11 cellular contexts compared by ENCODE assay signal in the genomic region with DNA sequence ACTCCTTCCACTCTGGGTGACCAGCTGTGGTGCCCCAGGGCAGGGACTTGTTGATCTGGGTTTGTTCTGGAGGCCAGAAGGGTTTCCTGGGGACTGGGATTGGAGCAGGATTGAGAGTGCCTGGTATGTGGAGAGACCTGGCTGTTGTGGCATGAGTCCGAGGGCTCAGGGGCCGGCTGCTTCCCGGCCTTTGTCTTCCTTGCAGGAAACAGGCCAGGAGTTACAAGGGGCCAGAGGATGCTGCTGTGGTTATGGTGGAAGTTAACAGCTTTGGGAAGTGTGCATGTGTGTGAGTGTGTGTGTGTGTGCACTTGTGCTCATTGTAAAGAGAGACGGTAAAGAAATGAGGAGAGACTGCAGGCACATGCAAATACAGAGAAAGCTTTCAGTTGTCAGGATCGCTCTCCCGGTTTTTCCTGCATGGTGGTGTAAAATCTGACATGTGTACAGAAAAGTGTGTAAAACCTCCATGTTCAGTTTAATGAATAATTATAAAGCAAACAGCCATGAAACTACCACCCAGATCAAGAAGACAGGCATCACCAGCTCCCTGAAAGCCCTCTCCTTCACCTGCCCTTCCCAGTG. TPM values are rescaled to one million over a fixed set of nuclear protein-coding genes. Genes with fewer than 3 reads are reported as not detected.
DNase-seq lines count a peak whose midpoint lies in the region; ATAC-seq and TF ChIP-seq lines count a peak whose summit lies in the region.
"Had no signal": no experiment of that assay in that cellular context is flagged by ENCODE, and none has a peak within 500 bp of the region (broad histone marks: within the 10 kb centered on the region; RNA-seq: fewer than 3 reads in every experiment).

No MANE protein-coding gene starts in this region.

- H3K4me3 ChIP-seq in right atrium auricular region: no peak overlapping the region
- no peak overlapping the region for H3K4me3 ChIP-seq in trophoblast cell (ENCODE audit: low read depth, low read length)
- H3K4me3 ChIP-seq: psoas muscle had no signal

- no peak overlapping the region for H3K9ac ChIP-seq in trophoblast cell (ENCODE audit: low read length)

- peak overlapping the region; percentile 67 for H4K91ac ChIP-seq in trophoblast cell (ENCODE audit: low read depth, low read length)

- no peak overlapping the region for H2AFZ ChIP-seq in trophoblast cell (ENCODE audit: insufficient read depth, low read length, poor library complexity)

- H3K36me3 ChIP-seq in right atrium auricular region: no peaks in the 10 kb centered on the region
- H3K36me3 ChIP-seq in trophoblast cell (ENCODE audit: control insufficient read depth in 1 of 2, insufficient read depth in 2 of 2, low read length in 2 of 2): peaks cover 0 to 3% of the 10 kb centered on the region in 2 experiments

- no CpG with 5 or more reads among the region's 6 CpGs for WGBS in trophoblast cell (ENCODE audit: extremely low coverage, insufficient coverage, insufficient read length)

- H2BK5ac ChIP-seq in trophoblast cell (ENCODE audit: low read depth, low read length, poor library complexity): peak overlapping the region; percentile 41

- no peak overlapping the region for H2AK5ac ChIP-seq in trophoblast cell (ENCODE audit: low read length)

- H3K4me2 ChIP-seq in trophoblast cell (ENCODE audit: low read length): peak overlapping the region; percentile 45

- peaks cover 23% of the 10 kb centered on the region for H3K79me1 ChIP-seq in trophoblast cell (ENCODE audit: low read length)

- H3K9me3 ChIP-seq in right atrium auricular region (no peaks in the 10 kb centered on the region), trophoblast cell (ENCODE audit: insufficient read depth, low read depth, low read length) (no peaks in the 10 kb centered on the region)
- H3K9me3 ChIP-seq: psoas muscle had no signal

- no peak overlapping the region for H4K8ac ChIP-seq in trophoblast cell (ENCODE audit: low read depth, low read length)

- no peaks in the 10 kb centered on the region for H3K27me3 ChIP-seq in right atrium auricular region
- H3K27me3 ChIP-seq in trophoblast cell (ENCODE audit: insufficient read depth, low read length): no peaks in the 10 kb centered on the region

- H2BK12ac ChIP-seq in trophoblast cell (ENCODE audit: low read length): no peak overlapping the region

- no peak overlapping the region for H3K4ac ChIP-seq in trophoblast cell (ENCODE audit: low read depth, low read length)

- H3K27ac ChIP-seq in right atrium auricular region: peak overlapping the region; percentile 75 to 77
- peak overlapping the region; percentile 65 for H3K27ac ChIP-seq in trophoblast cell (ENCODE audit: low read depth, low read length)
- H3K27ac ChIP-seq: psoas muscle had no signal

- DNase-seq in GDM1 (lab: John Stamatoyannopoulos, UW): peak; percentile 29
- DNase-seq in astrocyte of the hippocampus (ENCODE audit: low read depth, low spot score): peak; percentile 52
- DNase-seq in right atrium auricular region (ENCODE audit: low spot score): no peak
- DNase-seq in trophoblast cell: peak; percentile 61 to 64
- DNase-seq in COLO829 (ENCODE audit: low spot score): no peak
- no peak for DNase-seq in DMS114 treated with DMSO at 0.1 percent for 48 hours (lab: John Stamatoyannopoulos, UW; ENCODE audit: unreplicated experiment)
- no peak for DNase-seq in DMS 273 (lab: John Stamatoyannopoulos, UW; ENCODE audit: unreplicated experiment)
- DNase-seq: activated T-cell treated with anti-CD3 and anti-CD28 coated beads, Interleukin-2, amount 50 U/mL, for 1 hour; psoas muscle had no signal

- H3K14ac ChIP-seq in trophoblast cell (ENCODE audit: low read length): peak overlapping the region; percentile 2

- H2BK120ac ChIP-seq in trophoblast cell (ENCODE audit: insufficient read depth, low read length, poor library complexity): no peak overlapping the region

- H3K4me1 ChIP-seq in right atrium auricular region: peaks cover 0 to 36% of the 10 kb centered on the region in 2 donors
- H3K4me1 ChIP-seq in trophoblast cell (ENCODE audit: control insufficient read depth in 1 of 2, insufficient read depth in 2 of 2, low read length in 2 of 2): peaks cover 21 to 34% of the 10 kb centered on the region in 2 experiments
- H3K4me1 ChIP-seq: psoas muscle had no signal

- no peak for TF ChIP-seq CTCF in right atrium auricular region (IDR thresholded peaks at IDR 0.05)

- H3K23ac ChIP-seq in trophoblast cell (ENCODE audit: low read length): no peak overlapping the region

- ATAC-seq in GM21576 (IDR thresholded peaks at IDR 0.05; ENCODE audit: unreplicated experiment): no peak

- no peak overlapping the region for H3K18ac ChIP-seq in trophoblast cell (ENCODE audit: low read length)

- no peak overlapping the region for H4K12ac ChIP-seq in trophoblast cell (ENCODE audit: low read depth, low read length)

- H3K79me2 ChIP-seq in trophoblast cell (ENCODE audit: control insufficient read depth, insufficient read depth, low read length, poor library complexity): peaks cover 20% of the 10 kb centered on the region

RNA-seq across cellular contexts. Expression of gene PAK4, which starts 19.0 kb away (rescaled TPM):
- 10 to 100 TPM; 11.2 to 13.7 TPM for total RNA-seq in right atrium auricular region
- polyA plus RNA-seq in trophoblast cell (2013): 117 and 130 TPM in 2 replicates

RNA-seq across cellular contexts. Expression of gene NCCRP1, which starts 52.2 kb away (rescaled TPM):
- total RNA-seq in right atrium auricular region: not detected
- polyA plus RNA-seq in trophoblast cell (2013): 5.0 and 5.2 TPM in 2 replicates

RNA-seq across cellular contexts. Expression of gene SYCN, which starts 59.5 kb away (rescaled TPM):
- total RNA-seq in right atrium auricular region: not detected
- polyA plus RNA-seq in trophoblast cell (2013): not detected in 2 replicates
- polyA plus RNA-seq: psoas muscle, thymus had no signal

Comparison
In these comparisons a context has a peak if more than half of its experiments do, and no peak if none do; other contexts are left out.
1. DNase-seq: peak in GDM1 (single experiment), astrocyte of the hippocampus (single experiment) and trophoblast cell (2 of 2); none in right atrium auricular region (single experiment), COLO829 (single experiment), DMS114 treated with DMSO at 0.1 percent for 48 hours (single experiment) and DMS 273 (single experiment).